8 cellular contexts compared by ENCODE assay signal in genomic region chr10:112389147-112389822, GRCh38. TPM values are rescaled to one million over a fixed set of nuclear protein-coding genes. Genes with fewer than 3 reads are reported as not detected.
A peak's percentile ranks its signal among the peaks of the same experiment; 100 is the strongest.
DNase-seq lines count a peak whose midpoint lies in the region; ATAC-seq and TF ChIP-seq lines count a peak whose summit lies in the region.

No MANE protein-coding gene starts in this region.

- H3K27ac Mint-ChIP-seq in nephron progenitor cell, result no peak overlapping the region

- H3K36me3 Mint-ChIP-seq in nephron progenitor cell (ENCODE audit: low read depth), result no peaks in the 10 kb centered on the region

- TF ChIP-seq CTCF in heart right ventricle (IDR thresholded peaks at IDR 0.05) (no peak), nephron progenitor cell (IDR thresholded peaks at IDR 0.05) (no peak)

- H3K27ac ChIP-seq in heart right ventricle, result peak overlapping the region in 9 of 10 donors; percentile 29 to 81 (median 74)

- WGBS in heart right ventricle, 2 donors, result 43 to 46% methylated on average over 8 of the region's 8 CpGs

- intact Hi-C loops in heart right ventricle (cut with DNase I), result no loop called here

- H3K9me3 Mint-ChIP-seq in nephron progenitor cell, result no peaks in the 10 kb centered on the region

- H3K4me3 Mint-ChIP-seq in nephron progenitor cell, result no peak overlapping the region

- peaks cover 7% of the 10 kb centered on the region for H3K27me3 Mint-ChIP-seq in nephron progenitor cell (ENCODE audit: low read depth, poor library complexity)

- no peaks in the 10 kb centered on the region for H3K27me3 ChIP-seq in heart right ventricle

- ATAC-seq in GM21447 (IDR thresholded peaks at IDR 0.05; ENCODE audit: unreplicated experiment), result peak; percentile 58
- ATAC-seq in heart right ventricle, result peak; percentile 55 to 97 (median 89)

- DNase-seq in Caki2 (ENCODE audit: low read depth) (peak; percentile 50), HPDE6-E6E7 (ENCODE audit: extremely low spot score) (peak; percentile 40), heart right ventricle (peak in 1 of 2 donors; percentile 35), nephron progenitor cell (no peak), epidermal melanocyte (ENCODE audit: insufficient read length, low spot score) (no peak)
- DNase-seq in activated CD8-positive, alpha-beta memory T cell treated with anti-CD3 and anti-CD28 coated beads, Interleukin-2, amount 50 U/mL, for 48 hours, result peak; percentile 60
- peak; percentile 69 for DNase-seq in stimulated activated CD4-positive, alpha-beta T cell treated with anti-CD3 and anti-CD28 coated beads, Interleukin-4, amount 100 ng/mL, for 24 hours

- no peaks in the 10 kb centered on the region for H3K9me3 ChIP-seq in heart right ventricle

- in situ Hi-C loops in Caki2 (cut with HindIII; ENCODE audit: low pct_unique_long_range_greater_than_20kb, low sequenced_read_pairs), result no loop called here

- no peaks in the 10 kb centered on the region for H3K36me3 ChIP-seq in heart right ventricle

- no peak overlapping the region for H3K4me3 ChIP-seq in heart right ventricle

- peaks cover 0 to 20% (median 7%) of the 10 kb centered on the region in 9 donors for H3K4me1 ChIP-seq in heart right ventricle

- no peaks in the 10 kb centered on the region for H3K4me1 Mint-ChIP-seq in nephron progenitor cell

RNA-seq across cellular contexts. Expression of gene ACSL5, which starts 15.4 kb away (rescaled TPM):
- total RNA-seq in Caki2 (2014; rRNA removed; shearing (Covaris generic); ENCODE audit: low replicate concordance), result not detected in 2 replicates
- total RNA-seq in heart right ventricle, result 10 to 100 TPM in 2 of 10 donors, 1 to 10 TPM in 8; 3.1 to 17.4 (median 5.9) TPM
- polyA plus RNA-seq in heart right ventricle, result 1 to 10 TPM; 7.3 to 8.9 TPM

RNA-seq across cellular contexts. Expression of gene ZDHHC6, which starts 57.4 kb away (rescaled TPM):
- 9.8 and 13.9 TPM in 2 replicates for total RNA-seq in Caki2 (2014; rRNA removed; shearing (Covaris generic); ENCODE audit: low replicate concordance)
- 10 to 100 TPM; 11.0 to 19.3 (median 15.2) TPM for total RNA-seq in heart right ventricle
- 10 to 100 TPM; 19.4 to 34.5 TPM for polyA plus RNA-seq in heart right ventricle

RNA-seq across cellular contexts. Expression of gene VTI1A, which starts 57.7 kb away (rescaled TPM):
- 9.7 and 17.8 TPM in 2 replicates for total RNA-seq in Caki2 (2014; rRNA removed; shearing (Covaris generic); ENCODE audit: low replicate concordance)
- 10 to 100 TPM; 15.7 to 24.5 (median 21.1) TPM for total RNA-seq in heart right ventricle
- 1 to 10 TPM; 6.2 to 8.2 TPM for polyA plus RNA-seq in heart right ventricle

Comparison
In these comparisons a context has a peak if more than half of its experiments do, and no peak if none do; other contexts are left out.
1. DNase-seq: peak in Caki2 (single experiment), HPDE6-E6E7 (single experiment), activated CD8-positive, alpha-beta memory T cell treated with anti-CD3 and anti-CD28 coated beads, Interleukin-2, amount 50 U/mL, for 48 hours (single experiment) and stimulated activated CD4-positive, alpha-beta T cell treated with anti-CD3 and anti-CD28 coated beads, Interleukin-4, amount 100 ng/mL, for 24 hours (single experiment); none in nephron progenitor cell (single experiment) and epidermal melanocyte (single experiment).